8 cellular contexts compared by ENCODE assay signal in the genomic region with DNA sequence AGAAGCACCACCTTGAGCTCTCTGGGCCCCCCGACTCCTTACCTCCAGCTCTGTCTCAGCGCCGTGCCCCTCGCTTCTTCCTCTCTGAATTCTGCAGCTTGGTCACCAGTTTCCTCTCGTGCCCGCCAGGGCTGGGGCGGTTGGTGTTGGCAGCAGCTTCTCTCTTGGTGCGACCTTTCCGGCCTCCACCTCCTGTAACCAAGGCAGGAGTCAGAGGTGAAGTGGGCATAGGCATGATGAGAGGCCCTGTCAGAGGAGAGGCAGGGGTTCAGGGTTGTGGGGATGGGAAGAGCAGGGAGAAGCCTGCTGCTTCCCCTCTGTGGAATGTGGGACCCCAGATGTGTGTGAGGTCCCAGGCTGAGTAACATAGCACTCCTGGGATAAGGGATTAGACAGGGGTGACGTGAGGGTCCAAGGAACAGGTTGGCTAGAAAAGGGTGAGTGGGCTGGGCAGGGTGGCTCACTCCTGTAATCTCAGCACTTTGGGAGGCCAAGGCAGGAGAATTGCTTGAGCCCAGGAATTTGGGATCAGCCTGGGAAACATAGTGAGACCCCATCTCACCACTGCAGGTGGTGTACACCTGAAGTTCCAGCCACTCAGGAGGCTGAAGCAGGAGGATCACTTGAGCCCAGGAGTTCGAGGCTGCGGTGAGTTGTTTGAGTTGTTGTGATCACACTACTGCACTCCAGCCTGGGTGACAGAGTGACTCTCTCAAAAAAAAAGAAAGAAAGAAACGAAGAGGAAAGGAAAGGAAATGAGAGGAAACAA. TPM values are rescaled to one million over a fixed set of nuclear protein-coding genes. Genes with fewer than 3 reads are reported as not detected.
DNase-seq lines count a peak whose midpoint lies in the region; ATAC-seq and TF ChIP-seq lines count a peak whose summit lies in the region.
"Had no signal": no experiment of that assay in that cellular context is flagged by ENCODE, and none has a peak within 500 bp of the region (broad histone marks: within the 10 kb centered on the region; RNA-seq: fewer than 3 reads in every experiment).

No MANE protein-coding gene starts in this region.

- CTCF ChIA-PET in RWPE1 (lab: Yijun Ruan, JAX) = no interaction called here

- H3K27ac ChIP-seq in RWPE1 (peak overlapping the region; percentile 94), dorsolateral prefrontal cortex (peak overlapping the region in 45 of 59 donors; percentile 22 to 89 (median 66)), muscle layer of colon (ENCODE audit: low read depth, low read length) (peak overlapping the region; percentile 59), tibial artery (peak overlapping the region; percentile 96)

- peak overlapping the region in 55 of 59 donors; percentile 13 to 59 (median 46) for H3K4me3 ChIP-seq in dorsolateral prefrontal cortex
- H3K4me3 ChIP-seq in muscle layer of colon (ENCODE audit: low read depth in 1 of 2, low read length in 2 of 2) = peak overlapping the region; percentile 67 to 70
- H3K4me3 ChIP-seq in tibial artery = peak overlapping the region; percentile 59 to 64

- TF ChIP-seq CTCF in RWPE1 (conservative IDR thresholded peaks at IDR 0.05; ENCODE audit: low read depth) = no peak
- no peak for TF ChIP-seq CTCF in dorsolateral prefrontal cortex (IDR thresholded peaks at IDR 0.05 in 54 of 56, conservative IDR thresholded peaks at IDR 0.05 in 2 of 56; ENCODE audit: low read depth in 1 of 56, partially characterized antibody in 56 of 56)
- no peak for TF ChIP-seq CTCF in tibial artery (IDR thresholded peaks at IDR 0.05)

- ATAC-seq in GM21619 (IDR thresholded peaks at IDR 0.05; ENCODE audit: unreplicated experiment) (no peak), GM21381 (IDR thresholded peaks at IDR 0.05; ENCODE audit: unreplicated experiment) (no peak)

- H3K9ac ChIP-seq in muscle layer of colon (ENCODE audit: low read length) = peak overlapping the region; percentile 77

- H3K4me1 ChIP-seq in muscle layer of colon (ENCODE audit: insufficient read depth, low read length) = peaks cover 32% of the 10 kb centered on the region
- H3K4me1 ChIP-seq in tibial artery = peaks cover 0 to 62% (median 28%) of the 10 kb centered on the region in 4 donors

- intact Hi-C loops in dorsolateral prefrontal cortex (cut with DNase I) (loop anchor here in 1 of 2 donors (2.0 kb wide), 1 partner anchor 17 kb away; no protein-coding TSS in a partner anchor), tibial artery (cut with DNase I; ENCODE audit: low total_unique reads) (loop anchor here (2.0 kb wide), 1 partner anchor 45 kb away; the partner anchor contains the start of gene CLN3)

- H3K36me3 ChIP-seq in muscle layer of colon (ENCODE audit: insufficient read depth, low read length) (peaks cover 21% of the 10 kb centered on the region), tibial artery (peaks cover 35 to 43% (median 35%) of the 10 kb centered on the region in 3 donors)

- H3K9me3 ChIP-seq in muscle layer of colon (ENCODE audit: low read length) = no peaks in the 10 kb centered on the region
- H3K9me3 ChIP-seq in tibial artery = peaks cover 3 to 10% (median 5%) of the 10 kb centered on the region in 3 donors

- POLR2A ChIA-PET in RWPE1 (lab: Yijun Ruan, JAX; ENCODE audit: low non-redundant PET) = interaction anchor here (0.8 kb wide), 1 partner anchor 48 kb away, joined by 3 read pairs; no protein-coding TSS in a partner anchor

- no peak for DNase-seq in RWPE1 (ENCODE audit: low spot score)
- no peak for DNase-seq in dorsolateral prefrontal cortex
- DNase-seq in tibial artery = no peak
- DNase-seq in activated CD8-positive, alpha-beta memory T cell treated with anti-CD3 and anti-CD28 coated beads, Interleukin-2, amount 50 U/mL, for 48 hours = no peak
- DNase-seq: activated CD4-positive, CD25-positive, alpha-beta regulatory T cell treated with anti-CD3 and anti-CD28 coated beads, Interleukin-2, amount 50 U/mL, for 72 hours had no signal

- H3K27me3 ChIP-seq in dorsolateral prefrontal cortex = no peaks in the 10 kb centered on the region
- no peaks in the 10 kb centered on the region for H3K27me3 ChIP-seq in muscle layer of colon (ENCODE audit: control insufficient read depth in 1 of 2, insufficient read depth in 2 of 2, low read length in 2 of 2)
- H3K27me3 ChIP-seq in tibial artery = no peaks in the 10 kb centered on the region

RNA-seq across cellular contexts. Expression of gene NUPR1, which starts 0.6 kb away (rescaled TPM):
- 10 to 100 TPM in 110 of 120 experiments, 1 to 10 TPM in 10; 4.8 to 89.9 (median 23.3) TPM for total RNA-seq in dorsolateral prefrontal cortex

RNA-seq across cellular contexts. Expression of gene SGF29, which starts 15.6 kb away (rescaled TPM):
- 10 to 100 TPM; 10.9 to 27.0 (median 16.8) TPM for total RNA-seq in dorsolateral prefrontal cortex

RNA-seq across cellular contexts. Expression of gene IL27, which starts 31.5 kb away (rescaled TPM):
- 1 to 10 TPM in 2 of 120 experiments, under 1 TPM in 4, not detected in 114; 0.56 to 2.1 (median 0.83) TPM for total RNA-seq in dorsolateral prefrontal cortex

RNA-seq across cellular contexts. Expression of gene APOBR, which starts 43.7 kb away (rescaled TPM):
- total RNA-seq in dorsolateral prefrontal cortex = 1 to 10 TPM in 48 of 120 experiments, under 1 TPM in 72; 0.24 to 3.4 (median 0.89) TPM

RNA-seq across cellular contexts. Expression of gene CLN3, which starts 46.3 kb away (rescaled TPM):
- total RNA-seq in dorsolateral prefrontal cortex = 10 to 100 TPM in 119 of 120 experiments, 1 to 10 TPM in 1; 9.4 to 41.5 (median 22.9) TPM
